Comparison of ENCODE assay signal across 3 cellular contexts in the genomic region with DNA sequence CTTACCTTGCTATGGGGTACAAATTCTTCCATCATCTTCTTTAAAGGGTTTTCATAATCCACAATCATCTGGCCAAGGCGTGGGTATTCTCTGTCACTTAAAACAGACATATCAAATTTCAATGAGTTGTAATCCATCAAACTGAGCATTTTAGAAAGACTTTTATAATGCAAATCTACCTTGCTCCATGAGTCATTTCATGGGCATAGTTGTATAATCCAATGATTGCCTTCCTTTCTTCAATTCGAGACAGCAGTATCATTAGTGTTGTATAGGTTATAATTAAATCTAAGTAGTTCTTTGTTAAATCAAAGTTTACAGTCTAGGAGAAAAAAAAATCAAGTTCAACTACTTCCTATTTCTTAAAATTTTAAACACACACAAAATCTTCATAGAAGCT.
TF ChIP-seq lines count a peak whose summit lies in the region.

No MANE protein-coding gene starts in this region.

TF ChIP-seq in Ishikawa, 13 proteins besides CTCF, POLR2A, EP300 and RAD21 (continued from another document):
- TF ChIP-seq, protein P1, sequence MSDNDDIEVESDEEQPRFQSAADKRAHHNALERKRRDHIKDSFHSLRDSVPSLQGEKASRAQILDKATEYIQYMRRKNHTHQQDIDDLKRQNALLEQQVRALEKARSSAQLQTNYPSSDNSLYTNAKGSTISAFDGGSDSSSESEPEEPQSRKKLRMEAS (IDR thresholded peaks at IDR 0.05), result no peak
- TF ChIP-seq CEBPB (IDR thresholded peaks at IDR 0.05) (no peak), NFIC (IDR thresholded peaks at IDR 0.05) (no peak)

TF ChIP-seq in HepG2, 621 proteins besides CTCF, POLR2A, EP300 and RAD21:
- TF ChIP-seq, protein P2, sequence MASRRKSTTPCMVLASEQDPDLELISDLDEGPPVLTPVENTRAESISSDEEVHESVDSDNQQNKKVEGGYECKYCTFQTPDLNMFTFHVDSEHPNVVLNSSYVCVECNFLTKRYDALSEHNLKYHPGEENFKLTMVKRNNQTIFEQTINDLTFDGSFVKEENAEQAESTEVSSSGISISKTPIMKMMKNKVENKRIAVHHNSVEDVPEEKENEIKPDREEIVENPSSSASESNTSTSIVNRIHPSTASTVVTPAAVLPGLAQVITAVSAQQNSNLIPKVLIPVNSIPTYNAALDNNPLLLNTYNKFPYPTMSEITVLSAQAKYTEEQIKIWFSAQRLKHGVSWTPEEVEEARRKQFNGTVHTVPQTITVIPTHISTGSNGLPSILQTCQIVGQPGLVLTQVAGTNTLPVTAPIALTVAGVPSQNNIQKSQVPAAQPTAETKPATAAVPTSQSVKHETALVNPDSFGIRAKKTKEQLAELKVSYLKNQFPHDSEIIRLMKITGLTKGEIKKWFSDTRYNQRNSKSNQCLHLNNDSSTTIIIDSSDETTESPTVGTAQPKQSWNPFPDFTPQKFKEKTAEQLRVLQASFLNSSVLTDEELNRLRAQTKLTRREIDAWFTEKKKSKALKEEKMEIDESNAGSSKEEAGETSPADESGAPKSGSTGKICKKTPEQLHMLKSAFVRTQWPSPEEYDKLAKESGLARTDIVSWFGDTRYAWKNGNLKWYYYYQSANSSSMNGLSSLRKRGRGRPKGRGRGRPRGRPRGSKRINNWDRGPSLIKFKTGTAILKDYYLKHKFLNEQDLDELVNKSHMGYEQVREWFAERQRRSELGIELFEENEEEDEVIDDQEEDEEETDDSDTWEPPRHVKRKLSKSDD (CRISPR knock-in tag; IDR thresholded peaks at IDR 0.05; ENCODE audit: low read depth), result no peak
- TF ChIP-seq ADNP (CRISPR knock-in tag; IDR thresholded peaks at IDR 0.05) (no peak), POLR2AphosphoS5 (IDR thresholded peaks at IDR 0.05; ENCODE audit: low read depth, low read length) (no peak), POGZ (CRISPR knock-in tag; IDR thresholded peaks at IDR 0.05) (no peak), NR2C2 (CRISPR knock-in tag; IDR thresholded peaks at IDR 0.05; ENCODE audit: borderline replicate concordance) (no peak), ZFX (CRISPR knock-in tag; IDR thresholded peaks at IDR 0.05; ENCODE audit: low read depth) (no peak), ZNF556 (CRISPR knock-in tag; IDR thresholded peaks at IDR 0.05; ENCODE audit: borderline replicate concordance) (no peak), HDAC1 (CRISPR knock-in tag; IDR thresholded peaks at IDR 0.05) (no peak), NFIC (IDR thresholded peaks at IDR 0.05; ENCODE audit: low read length) (no peak), RFXANK (CRISPR knock-in tag; IDR thresholded peaks at IDR 0.05) (no peak), POLR2AphosphoS2 (IDR thresholded peaks at IDR 0.05; ENCODE audit: low read depth, low read length) (no peak), ZNF205 (CRISPR knock-in tag; IDR thresholded peaks at IDR 0.05) (no peak), NFE2 (CRISPR knock-in tag; IDR thresholded peaks at IDR 0.05) (no peak), MIXL1 (CRISPR knock-in tag; IDR thresholded peaks at IDR 0.05) (no peak), ZNF484 (CRISPR knock-in tag; IDR thresholded peaks at IDR 0.05; ENCODE audit: borderline replicate concordance, low read depth) (no peak), SMAD1 (CRISPR knock-in tag; IDR thresholded peaks at IDR 0.05; ENCODE audit: borderline replicate concordance, low read depth) (no peak)
- TF ChIP-seq, protein P3, sequence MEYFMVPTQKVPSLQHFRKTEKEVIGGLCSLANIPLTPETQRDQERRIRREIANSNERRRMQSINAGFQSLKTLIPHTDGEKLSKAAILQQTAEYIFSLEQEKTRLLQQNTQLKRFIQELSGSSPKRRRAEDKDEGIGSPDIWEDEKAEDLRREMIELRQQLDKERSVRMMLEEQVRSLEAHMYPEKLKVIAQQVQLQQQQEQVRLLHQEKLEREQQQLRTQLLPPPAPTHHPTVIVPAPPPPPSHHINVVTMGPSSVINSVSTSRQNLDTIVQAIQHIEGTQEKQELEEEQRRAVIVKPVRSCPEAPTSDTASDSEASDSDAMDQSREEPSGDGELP (IDR thresholded peaks at IDR 0.05; ENCODE audit: borderline replicate concordance, low read depth), result no peak
- TF ChIP-seq, protein P4, sequence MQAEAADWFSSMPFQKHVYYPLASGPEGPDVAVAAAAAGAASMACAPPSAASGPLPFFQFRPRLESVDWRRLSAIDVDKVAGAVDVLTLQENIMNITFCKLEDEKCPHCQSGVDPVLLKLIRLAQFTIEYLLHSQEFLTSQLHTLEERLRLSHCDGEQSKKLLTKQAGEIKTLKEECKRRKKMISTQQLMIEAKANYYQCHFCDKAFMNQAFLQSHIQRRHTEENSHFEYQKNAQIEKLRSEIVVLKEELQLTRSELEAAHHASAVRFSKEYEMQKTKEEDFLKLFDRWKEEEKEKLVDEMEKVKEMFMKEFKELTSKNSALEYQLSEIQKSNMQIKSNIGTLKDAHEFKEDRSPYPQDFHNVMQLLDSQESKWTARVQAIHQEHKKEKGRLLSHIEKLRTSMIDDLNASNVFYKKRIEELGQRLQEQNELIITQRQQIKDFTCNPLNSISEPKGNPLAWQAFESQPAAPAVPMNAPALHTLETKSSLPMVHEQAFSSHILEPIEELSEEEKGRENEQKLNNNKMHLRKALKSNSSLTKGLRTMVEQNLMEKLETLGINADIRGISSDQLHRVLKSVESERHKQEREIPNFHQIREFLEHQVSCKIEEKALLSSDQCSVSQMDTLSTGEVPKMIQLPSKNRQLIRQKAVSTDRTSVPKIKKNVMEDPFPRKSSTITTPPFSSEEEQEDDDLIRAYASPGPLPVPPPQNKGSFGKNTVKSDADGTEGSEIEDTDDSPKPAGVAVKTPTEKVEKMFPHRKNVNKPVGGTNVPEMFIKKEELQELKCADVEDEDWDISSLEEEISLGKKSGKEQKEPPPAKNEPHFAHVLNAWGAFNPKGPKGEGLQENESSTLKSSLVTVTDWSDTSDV (CRISPR knock-in tag; IDR thresholded peaks at IDR 0.05), result no peak
- TF ChIP-seq, protein P5, sequence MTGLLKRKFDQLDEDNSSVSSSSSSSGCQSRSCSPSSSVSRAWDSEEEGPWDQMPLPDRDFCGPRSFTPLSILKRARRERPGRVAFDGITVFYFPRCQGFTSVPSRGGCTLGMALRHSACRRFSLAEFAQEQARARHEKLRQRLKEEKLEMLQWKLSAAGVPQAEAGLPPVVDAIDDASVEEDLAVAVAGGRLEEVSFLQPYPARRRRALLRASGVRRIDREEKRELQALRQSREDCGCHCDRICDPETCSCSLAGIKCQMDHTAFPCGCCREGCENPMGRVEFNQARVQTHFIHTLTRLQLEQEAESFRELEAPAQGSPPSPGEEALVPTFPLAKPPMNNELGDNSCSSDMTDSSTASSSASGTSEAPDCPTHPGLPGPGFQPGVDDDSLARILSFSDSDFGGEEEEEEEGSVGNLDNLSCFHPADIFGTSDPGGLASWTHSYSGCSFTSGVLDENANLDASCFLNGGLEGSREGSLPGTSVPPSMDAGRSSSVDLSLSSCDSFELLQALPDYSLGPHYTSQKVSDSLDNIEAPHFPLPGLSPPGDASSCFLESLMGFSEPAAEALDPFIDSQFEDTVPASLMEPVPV (CRISPR knock-in tag; IDR thresholded peaks at IDR 0.05), result no peak
- TF ChIP-seq, protein P6, sequence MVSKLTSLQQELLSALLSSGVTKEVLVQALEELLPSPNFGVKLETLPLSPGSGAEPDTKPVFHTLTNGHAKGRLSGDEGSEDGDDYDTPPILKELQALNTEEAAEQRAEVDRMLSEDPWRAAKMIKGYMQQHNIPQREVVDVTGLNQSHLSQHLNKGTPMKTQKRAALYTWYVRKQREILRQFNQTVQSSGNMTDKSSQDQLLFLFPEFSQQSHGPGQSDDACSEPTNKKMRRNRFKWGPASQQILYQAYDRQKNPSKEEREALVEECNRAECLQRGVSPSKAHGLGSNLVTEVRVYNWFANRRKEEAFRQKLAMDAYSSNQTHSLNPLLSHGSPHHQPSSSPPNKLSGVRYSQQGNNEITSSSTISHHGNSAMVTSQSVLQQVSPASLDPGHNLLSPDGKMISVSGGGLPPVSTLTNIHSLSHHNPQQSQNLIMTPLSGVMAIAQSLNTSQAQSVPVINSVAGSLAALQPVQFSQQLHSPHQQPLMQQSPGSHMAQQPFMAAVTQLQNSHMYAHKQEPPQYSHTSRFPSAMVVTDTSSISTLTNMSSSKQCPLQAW (CRISPR knock-in tag; IDR thresholded peaks at IDR 0.05), result no peak

TF ChIP-seq in HEK293T, 16 proteins besides CTCF, POLR2A, EP300 and RAD21 (continued from another document):
- TF ChIP-seq, protein P7, sequence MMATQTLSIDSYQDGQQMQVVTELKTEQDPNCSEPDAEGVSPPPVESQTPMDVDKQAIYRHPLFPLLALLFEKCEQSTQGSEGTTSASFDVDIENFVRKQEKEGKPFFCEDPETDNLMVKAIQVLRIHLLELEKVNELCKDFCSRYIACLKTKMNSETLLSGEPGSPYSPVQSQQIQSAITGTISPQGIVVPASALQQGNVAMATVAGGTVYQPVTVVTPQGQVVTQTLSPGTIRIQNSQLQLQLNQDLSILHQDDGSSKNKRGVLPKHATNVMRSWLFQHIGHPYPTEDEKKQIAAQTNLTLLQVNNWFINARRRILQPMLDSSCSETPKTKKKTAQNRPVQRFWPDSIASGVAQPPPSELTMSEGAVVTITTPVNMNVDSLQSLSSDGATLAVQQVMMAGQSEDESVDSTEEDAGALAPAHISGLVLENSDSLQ (IDR thresholded peaks at IDR 0.05), result no peak
- TF ChIP-seq SUZ12 (IDR thresholded peaks at IDR 0.05) (no peak), ZNF384 (IDR thresholded peaks at IDR 0.05) (no peak), TARDBP (IDR thresholded peaks at IDR 0.05) (no peak), LEF1 (IDR thresholded peaks at IDR 0.05; ENCODE audit: borderline replicate concordance) (no peak)
TF ChIP-seq in HEK293T: peak in this region for 0.
